In genomic region chr11:112718483-112718882, GRCh38 we compare ENCODE assay signal across 13 cellular contexts.
DNase-seq lines count a peak whose midpoint lies in the region; ATAC-seq lines count a peak whose summit lies in the region.
"Had no signal": no experiment of that assay in that cellular context is flagged by ENCODE, and none has a peak within 500 bp of the region (broad histone marks: within the 10 kb centered on the region; RNA-seq: fewer than 3 reads in every experiment).

No MANE protein-coding gene starts in this region.

- no peak overlapping the region for H3K9ac ChIP-seq in GM23248

- no peak for ATAC-seq in GM21825 (IDR thresholded peaks at IDR 0.05; ENCODE audit: unreplicated experiment)
- ATAC-seq: HepG2 had no signal

- no peaks in the 10 kb centered on the region for H4K20me1 ChIP-seq in GM23248 (ENCODE audit: insufficient read depth)

- in situ Hi-C loops in GM23248 (cut with MboI), result no loop called here

- H3K79me2 ChIP-seq in GM23248 (ENCODE audit: insufficient read depth), result no peaks in the 10 kb centered on the region

- H3K9me3 ChIP-seq in GM23248 (ENCODE audit: low read depth), result no peaks in the 10 kb centered on the region
- H3K9me3 ChIP-seq: Caco-2 had no signal

- H3K27me3 ChIP-seq in GM23248 (replicated peaks; ENCODE audit: insufficient read depth), result no peaks in the 10 kb centered on the region

- no peaks in the 10 kb centered on the region for H3K4me1 ChIP-seq in GM23248 (ENCODE audit: insufficient read depth)
- H3K4me1 ChIP-seq: Caco-2 had no signal

- peak; percentile 35 for DNase-seq in NCI-H446 treated with DMSO at 0.1 percent for 48 hours (lab: John Stamatoyannopoulos, UW)
- peak; percentile 98 for DNase-seq in myocyte (ENCODE audit: low read depth)
- DNase-seq in skeletal muscle cell (ENCODE audit: low read depth), result peak; percentile 36
- no peak for DNase-seq in GM23248
- no peak for DNase-seq in glomerular visceral epithelial cell (ENCODE audit: extremely low spot score)
- DNase-seq: ACHN; AML-193; Caco-2; CD4-positive, alpha-beta T cell; H9 had no signal

- H2AFZ ChIP-seq in GM23248, result no peak overlapping the region

- H3F3A ChIP-seq in GM23248 (ENCODE audit: insufficient read depth), result no peaks in the 10 kb centered on the region

- H3K9me2 ChIP-seq in GM23248 (ENCODE audit: insufficient read depth), result no peaks in the 10 kb centered on the region

- no peaks in the 10 kb centered on the region for H3K36me3 ChIP-seq in GM23248 (ENCODE audit: low read depth)

- H3K4me3 ChIP-seq in skeletal muscle cell (ENCODE audit: low read depth, low read length) (no peak overlapping the region), GM23248 (no peak overlapping the region)

- no peak overlapping the region for H3K4me2 ChIP-seq in GM23248 (ENCODE audit: unreplicated experiment)

- 24 to 48% methylated on average over 1 of the region's 1 CpG for WGBS in GM23248 (ENCODE audit: low coverage in 1 of 2, low lambda C conversion rate in 2 of 2, missing lambda C conversion rate in 2 of 2), 2 experiments

- no peak overlapping the region for H3K27ac ChIP-seq in GM23248
- H3K27ac ChIP-seq: C4-2B had no signal

Comparison
In these comparisons a context has a peak if more than half of its experiments do, and no peak if none do; other contexts are left out.
1. DNase-seq: peak in NCI-H446 treated with DMSO at 0.1 percent for 48 hours (single experiment), myocyte (single experiment) and skeletal muscle cell (single experiment); none in GM23248 (single experiment) and glomerular visceral epithelial cell (single experiment).